In genomic region chr13:51803018-51803417, GRCh38 we compare ENCODE assay signal across 8 cellular contexts. TPM values are rescaled to one million over a fixed set of nuclear protein-coding genes. Genes with fewer than 3 reads are reported as not detected.
DNase-seq lines count a peak whose midpoint lies in the region; ATAC-seq and TF ChIP-seq lines count a peak whose summit lies in the region.

No MANE protein-coding gene starts in this region.

- H3K4me1 Mint-ChIP-seq in activated naive CD4-positive, alpha-beta T cell treated with anti-CD3 and anti-CD28 coated beads for 36 hours (ENCODE audit: low read depth) = peaks cover 54% of the 10 kb centered on the region

- intact Hi-C loops in activated naive CD4-positive, alpha-beta T cell treated with anti-CD3 and anti-CD28 coated beads for 36 hours (cut with micrococcal nuclease) = loop anchor here (1.0 to 5.0 kb wide), 7 partner anchors 106 to 1866 kb away; partner anchors contain the start of genes INTS6, SPRYD7 and WDFY2
- intact Hi-C loops in left lung (cut with DNase I) = no loop called here

- H3K9me3 ChIP-seq in left lung (no peaks in the 10 kb centered on the region), thymus (ENCODE audit: control insufficient read depth) (no peaks in the 10 kb centered on the region)

- in situ Hi-C loops in KBM-7 (cut with MboI; ENCODE audit: low pct_unique_long_range_greater_than_20kb, low sequenced_read_pairs) = loop anchor here (25.0 kb wide), 1 partner anchor 666 kb away; no protein-coding TSS in a partner anchor

- no peak for DNase-seq in activated naive CD4-positive, alpha-beta T cell treated with anti-CD3 and anti-CD28 coated beads for 36 hours
- DNase-seq in activated naive CD4-positive, alpha-beta T cell treated with Interleukin-2 at 50 U/mL for 16 hours = no peak
- DNase-seq in left lung (no peak), KBM-7 (no peak)

- H3K4me1 ChIP-seq in left lung = peaks cover 17 to 40% of the 10 kb centered on the region in 2 donors
- peaks cover 19% of the 10 kb centered on the region for H3K4me1 ChIP-seq in thymus (ENCODE audit: control insufficient read depth, insufficient read depth, low read length)

- H3K36me3 ChIP-seq in left lung (no peaks in the 10 kb centered on the region), thymus (ENCODE audit: control insufficient read depth, insufficient read depth) (no peaks in the 10 kb centered on the region)

- ATAC-seq in left lung (no peak), GM18519 (IDR thresholded peaks at IDR 0.05; ENCODE audit: low FRiP score, unreplicated experiment) (no peak), GM18511 (IDR thresholded peaks at IDR 0.05; ENCODE audit: unreplicated experiment) (no peak)

- no peaks in the 10 kb centered on the region for H3K9me3 Mint-ChIP-seq in activated naive CD4-positive, alpha-beta T cell treated with anti-CD3 and anti-CD28 coated beads for 36 hours

- 42% methylated on average over 5 of the region's 5 CpGs for WGBS in thymus

- CTCF ChIA-PET in activated naive CD4-positive, alpha-beta T cell treated with anti-CD3 and anti-CD28 coated beads for 36 hours (lab: Charles Lee) = interaction anchor here (0.6 to 3.1 kb wide), 9 partner anchors 8 to 349 kb away, joined by 3 to 15 read pairs (median 5); no protein-coding TSS in a partner anchor

- H3K4me3 ChIP-seq in left lung (peak overlapping the region; percentile 61 to 65), thymus (ENCODE audit: low read length) (peak overlapping the region; percentile 85)

- TF ChIP-seq CTCF in left lung (IDR thresholded peaks at IDR 0.05) = no peak

- peak overlapping the region; percentile 92 for H3K4me3 Mint-ChIP-seq in activated naive CD4-positive, alpha-beta T cell treated with anti-CD3 and anti-CD28 coated beads for 36 hours

- no peaks in the 10 kb centered on the region for H3K27me3 Mint-ChIP-seq in activated naive CD4-positive, alpha-beta T cell treated with anti-CD3 and anti-CD28 coated beads for 36 hours (ENCODE audit: low read depth)

- peaks cover 5% of the 10 kb centered on the region for H3K36me3 Mint-ChIP-seq in activated naive CD4-positive, alpha-beta T cell treated with anti-CD3 and anti-CD28 coated beads for 36 hours (ENCODE audit: low read depth)

- H3K27ac ChIP-seq in angular gyrus (ENCODE audit: low read depth, low read length) = peak overlapping the region; percentile 98
- peak overlapping the region; percentile 98 to 99 for H3K27ac ChIP-seq in left lung
- peak overlapping the region; percentile 97 for H3K27ac ChIP-seq in thymus (ENCODE audit: low read depth)

- no peaks in the 10 kb centered on the region for H3K27me3 ChIP-seq in left lung
- H3K27me3 ChIP-seq in thymus (ENCODE audit: control insufficient read depth, insufficient read depth) = no peaks in the 10 kb centered on the region

- peak overlapping the region; percentile 98 for H3K27ac Mint-ChIP-seq in activated naive CD4-positive, alpha-beta T cell treated with anti-CD3 and anti-CD28 coated beads for 36 hours

RNA-seq across cellular contexts. Expression of gene DHRS12, which starts 0.9 kb away (rescaled TPM):
- 1 to 10 TPM; 4.1 to 4.9 TPM for total RNA-seq in activated naive CD4-positive, alpha-beta T cell treated with anti-CD3 and anti-CD28 coated beads for 36 hours
- 10 to 100 TPM; 11.7 to 12.4 TPM for total RNA-seq in left lung
- polyA plus RNA-seq in thymus = 14.8 TPM

RNA-seq across cellular contexts. Expression of gene TMEM272, which starts 42.0 kb away (rescaled TPM):
- under 1 TPM; 0.41 to 0.42 TPM for total RNA-seq in activated naive CD4-positive, alpha-beta T cell treated with anti-CD3 and anti-CD28 coated beads for 36 hours
- under 1 TPM in 1 of 2 donors, not detected in 1; 0.13 TPM for total RNA-seq in left lung
- 0.68 TPM for polyA plus RNA-seq in thymus

RNA-seq across cellular contexts. Expression of gene CCDC70, which starts 58.8 kb away (rescaled TPM):
- total RNA-seq in activated naive CD4-positive, alpha-beta T cell treated with anti-CD3 and anti-CD28 coated beads for 36 hours = not detected
- not detected for total RNA-seq in left lung
- polyA plus RNA-seq in thymus = 0.07 TPM
